In genomic region chr17:44930667-44931066, GRCh38 we compare ENCODE assay signal across 22 cellular contexts. TPM values are rescaled to one million over a fixed set of nuclear protein-coding genes. Genes with fewer than 3 reads are reported as not detected.
"Had no signal": no experiment of that assay in that cellular context is flagged by ENCODE, and none has a peak within 500 bp of the region (broad histone marks: within the 10 kb centered on the region; RNA-seq: fewer than 3 reads in every experiment).

No MANE protein-coding gene starts in this region.

- H3K9me3 Mint-ChIP-seq: activated T-cell treated with anti-CD3 and anti-CD28 coated beads, Interleukin-2, amount 50 U/mL, for 72 hours; effector memory CD8-positive, alpha-beta T cell; immature natural killer cell; stimulated activated memory B cell treated with anti-CD40 and anti-IgM and Interleukin-4, amounts not matched to agents 10 μg/mL and 1 μg/mL and 100 μg/mL, for 72 hours had no signal

- H3K9ac ChIP-seq: parathyroid adenoma had no signal

- H3K27me3 Mint-ChIP-seq: effector memory CD8-positive, alpha-beta T cell; stimulated activated memory B cell treated with anti-CD40 and anti-IgM and Interleukin-4, amounts not matched to agents 10 μg/mL and 1 μg/mL and 100 μg/mL, for 72 hours had no signal

- H3K79me2 ChIP-seq: parathyroid adenoma had no signal

- H3K9me3 ChIP-seq: ascending aorta, gastrocnemius medialis, heart left ventricle, tibial nerve had no signal

- H3K4me1 ChIP-seq: ascending aorta, parathyroid adenoma, tibial nerve had no signal

- H3K4me3 Mint-ChIP-seq: activated CD8-positive, alpha-beta T cell treated with anti-CD3 and anti-CD28 coated beads, Interleukin-2, amount 10 ng/mL, durations not matched to agents 7 days and 5 days; activated T-cell treated with anti-CD3 and anti-CD28 coated beads, Interleukin-2, amount 50 U/mL, for 72 hours; effector memory CD8-positive, alpha-beta T cell; immature natural killer cell; stimulated activated memory B cell treated with anti-CD40 and anti-IgM and Interleukin-4, amounts not matched to agents 10 μg/mL and 1 μg/mL and 100 μg/mL, for 72 hours had no signal

- H3K27me3 ChIP-seq: ascending aorta, gastrocnemius medialis, heart left ventricle, tibial nerve had no signal

- FAIRE-seq: bronchial epithelial cell had no signal

- DNase-seq: activated CD4-positive, CD25-positive, alpha-beta regulatory T cell treated with anti-CD3 and anti-CD28 coated beads, Interleukin-2, amount 50 U/mL, for 72 hours; activated CD8-positive, alpha-beta memory T cell treated with anti-CD3 and anti-CD28 coated beads, Interleukin-2, amount 50 U/mL, for 48 hours; activated CD8-positive, alpha-beta T cell treated with anti-CD3 and anti-CD28 coated beads, Interleukin-2, amount 10 ng/mL, durations not matched to agents 7 days and 5 days; activated T-cell treated with anti-CD3 and anti-CD28 coated beads, Interleukin-2, amount 50 U/mL, for 72 hours; dermis blood vessel endothelial cell; effector memory CD8-positive, alpha-beta T cell; gastrocnemius medialis; immature natural killer cell; midbrain; stimulated activated CD4-positive, alpha-beta T cell treated with anti-CD3 and anti-CD28 coated beads, Interleukin-2, amount 100 ng/mL, for 48 hours; T-helper 1 cell; T1000 had no signal

- H2AFZ ChIP-seq: parathyroid adenoma had no signal

- ATAC-seq: activated CD8-positive, alpha-beta T cell treated with anti-CD3 and anti-CD28 coated beads, Interleukin-2, amount 10 ng/mL, durations not matched to agents 7 days and 5 days; activated T-cell treated with anti-CD3 and anti-CD28 coated beads, Interleukin-2, amount 50 U/mL, for 72 hours; effector memory CD8-positive, alpha-beta T cell; gastrocnemius medialis; heart left ventricle; left colon; stimulated activated memory B cell treated with anti-CD40 and anti-IgM and Interleukin-4, amounts not matched to agents 10 μg/mL and 1 μg/mL and 100 μg/mL, for 72 hours had no signal

- H3K4me3 ChIP-seq: ascending aorta, gastrocnemius medialis, heart left ventricle, SK-N-MC, tibial nerve had no signal

- H3K27ac Mint-ChIP-seq: activated CD8-positive, alpha-beta T cell treated with anti-CD3 and anti-CD28 coated beads, Interleukin-2, amount 10 ng/mL, durations not matched to agents 7 days and 5 days; activated T-cell treated with anti-CD3 and anti-CD28 coated beads, Interleukin-2, amount 50 U/mL, for 72 hours; immature natural killer cell; stimulated activated memory B cell treated with anti-CD40 and anti-IgM and Interleukin-4, amounts not matched to agents 10 μg/mL and 1 μg/mL and 100 μg/mL, for 72 hours had no signal

- H3K4me1 Mint-ChIP-seq: immature natural killer cell; stimulated activated memory B cell treated with anti-CD40 and anti-IgM and Interleukin-4, amounts not matched to agents 10 μg/mL and 1 μg/mL and 100 μg/mL, for 72 hours had no signal

- H3K36me3 ChIP-seq: ascending aorta, gastrocnemius medialis, tibial nerve had no signal

- H3K27ac ChIP-seq: ascending aorta, epithelial cell of prostate, gastrocnemius medialis, heart left ventricle, parathyroid adenoma, SK-N-MC, tibial nerve had no signal

- H3K36me3 Mint-ChIP-seq: immature natural killer cell; stimulated activated memory B cell treated with anti-CD40 and anti-IgM and Interleukin-4, amounts not matched to agents 10 μg/mL and 1 μg/mL and 100 μg/mL, for 72 hours had no signal

RNA-seq across cellular contexts. Expression of gene GFAP, which starts 15.4 kb away (rescaled TPM):
- total RNA-seq: activated CD8-positive, alpha-beta T cell treated with anti-CD3 and anti-CD28 coated beads, Interleukin-2, amount 10 ng/mL, durations not matched to agents 7 days and 5 days; activated T-cell treated with anti-CD3 and anti-CD28 coated beads, Interleukin-2, amount 50 U/mL, for 72 hours; bronchial epithelial cell; gastrocnemius medialis; lung microvascular endothelial cell had no signal

RNA-seq across cellular contexts. Expression of gene KIF18B, which starts 16.9 kb away (rescaled TPM):
- total RNA-seq: ascending aorta, bronchial epithelial cell had no signal

RNA-seq across cellular contexts. Expression of gene C1QL1, which starts 37.4 kb away (rescaled TPM):
- total RNA-seq: ascending aorta, bronchial epithelial cell, dermis blood vessel endothelial cell, gastrocnemius medialis had no signal
